Comparison of ENCODE assay signal across 8 cellular contexts in the genomic region with DNA sequence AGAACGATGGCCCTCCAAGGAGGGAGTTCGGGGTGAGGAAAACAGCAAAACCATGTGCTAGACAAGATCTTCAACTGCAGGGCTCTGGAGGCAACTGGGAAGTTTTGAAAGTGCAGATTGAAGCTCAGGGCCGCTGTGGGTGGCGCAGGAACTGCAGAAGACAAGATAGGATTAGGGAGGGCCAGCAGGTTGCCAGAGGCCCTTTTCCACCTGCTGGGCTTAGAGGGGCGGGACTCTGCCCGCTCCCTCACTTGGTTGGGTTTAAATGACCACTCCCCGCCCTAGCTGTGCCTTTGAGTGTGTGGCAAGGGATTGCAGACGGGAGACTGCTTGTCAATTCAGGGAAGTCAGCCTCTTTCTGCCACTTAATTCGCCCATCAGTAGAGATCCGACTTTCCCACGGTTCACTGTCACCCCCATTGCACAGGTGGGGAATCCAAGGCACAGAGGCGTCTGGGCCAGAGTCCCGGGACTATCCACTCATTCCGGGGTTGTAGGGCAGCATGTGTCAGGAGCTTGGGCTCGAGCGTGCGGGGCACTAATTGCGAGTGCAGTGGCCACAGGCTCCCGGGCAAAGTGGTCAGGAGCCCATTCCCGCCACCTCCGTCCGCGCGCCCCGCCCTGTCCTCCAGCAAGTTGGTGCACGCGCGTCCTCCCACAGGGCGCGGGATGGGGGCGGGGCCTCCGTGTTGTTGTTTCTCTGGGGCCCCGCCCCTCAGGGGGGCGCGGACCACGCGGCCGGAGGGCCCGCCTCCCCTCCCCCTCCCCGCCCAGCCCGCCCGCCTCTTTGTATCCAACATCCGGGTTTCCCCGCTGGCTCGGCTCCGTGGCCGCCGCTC. TPM values are rescaled to one million over a fixed set of nuclear protein-coding genes. Genes with fewer than 3 reads are reported as not detected.
DNase-seq lines count a peak whose midpoint lies in the region; ATAC-seq and TF ChIP-seq lines count a peak whose summit lies in the region.

A gene (plus strand): TSS at position 816 of the 839 bp plus-strand sequence. CDS start 433 bp downstream, outside the sequence.

- 1% methylated on average over 45 to 47 of the region's 48 CpGs for WGBS in ectodermal cell, 2 experiments

- peak within 1 kb of the TSS; percentile 83 for H3K27ac Mint-ChIP-seq in activated CD8-positive, alpha-beta T cell treated with anti-CD3 and anti-CD28 coated beads, Interleukin-2, amount 10 ng/mL, durations not matched to agents 7 days and 5 days

- no peaks in the 10 kb centered on the region for H3K27me3 Mint-ChIP-seq in activated CD8-positive, alpha-beta T cell treated with anti-CD3 and anti-CD28 coated beads, Interleukin-2, amount 10 ng/mL, durations not matched to agents 7 days and 5 days (ENCODE audit: low read depth)

- POLR2A ChIA-PET in activated CD8-positive, alpha-beta T cell treated with anti-CD3 and anti-CD28 coated beads, Interleukin-2, amount 10 ng/mL, durations not matched to agents 7 days and 5 days (lab: Charles Lee), result interaction anchor here (1.0 kb wide), 1 partner anchor 107 kb away, joined by 3 read pairs; a partner anchor contains a TSS

- H3K4me1 ChIP-seq in ectodermal cell (ENCODE audit: control insufficient read depth, insufficient read depth, low read length) (peaks cover 10% of the 10 kb centered on the region), lower lobe of right lung (peaks cover 28% of the 10 kb centered on the region)

- TF ChIP-seq CTCF in lower lobe of right lung (IDR thresholded peaks at IDR 0.05), result no peak

- H3K27ac ChIP-seq in ectodermal cell (ENCODE audit: insufficient read depth, low read depth, low read length, poor library complexity, severe bottlenecking), result peak within 1 kb of the TSS; percentile 95
- peak within 1 kb of the TSS; percentile 89 for H3K27ac ChIP-seq in lower lobe of right lung

- H3K9me3 Mint-ChIP-seq in activated CD8-positive, alpha-beta T cell treated with anti-CD3 and anti-CD28 coated beads, Interleukin-2, amount 10 ng/mL, durations not matched to agents 7 days and 5 days (ENCODE audit: insufficient read depth), result no peaks in the 10 kb centered on the region

- intact Hi-C loops in lower lobe of right lung (cut with DNase I), result no loop called here

- CTCF ChIA-PET in activated CD8-positive, alpha-beta T cell treated with anti-CD3 and anti-CD28 coated beads, Interleukin-2, amount 10 ng/mL, durations not matched to agents 7 days and 5 days (lab: Charles Lee), result interaction anchor here (2.2 kb wide), 1 partner anchor 107 kb away, joined by 7 read pairs; a partner anchor contains a TSS

- peaks cover 2% of the 10 kb centered on the region for H3K36me3 Mint-ChIP-seq in activated CD8-positive, alpha-beta T cell treated with anti-CD3 and anti-CD28 coated beads, Interleukin-2, amount 10 ng/mL, durations not matched to agents 7 days and 5 days (ENCODE audit: low read depth)

- peak; percentile 33 for DNase-seq in NCI-H2107 (lab: John Stamatoyannopoulos, UW)
- DNase-seq in NCI-H2107 treated with DMSO at 0.1 percent for 48 hours (lab: John Stamatoyannopoulos, UW; ENCODE audit: unreplicated experiment), result no peak
- peak; percentile 38 for DNase-seq in NCI-H748 treated with DMSO at 0.1 percent for 48 hours (lab: John Stamatoyannopoulos, UW)
- DNase-seq in activated CD8-positive, alpha-beta T cell treated with anti-CD3 and anti-CD28 coated beads, Interleukin-2, amount 10 ng/mL, durations not matched to agents 7 days and 5 days, result peak; percentile 81
- peak; percentile 94 for DNase-seq in lower lobe of right lung
- DNase-seq in stimulated activated CD4-positive, alpha-beta T cell treated with anti-CD3 and anti-CD28 coated beads, Interleukin-4, amount 100 ng/mL, for 48 hours (ENCODE audit: low read depth in 2 of 2), result peak; percentile 55 to 67

- H3K27me3 ChIP-seq in ectodermal cell (ENCODE audit: control insufficient read depth, insufficient read depth, low read length, poor library complexity, severe bottlenecking), result no peaks in the 10 kb centered on the region
- no peaks in the 10 kb centered on the region for H3K27me3 ChIP-seq in lower lobe of right lung (ENCODE audit: low read depth)

- H3K4me3 ChIP-seq in ectodermal cell (ENCODE audit: insufficient read depth, low read depth, low read length) (peak within 1 kb of the TSS; percentile 94), lower lobe of right lung (peak within 1 kb of the TSS; percentile 93)

- H3K36me3 ChIP-seq in ectodermal cell (ENCODE audit: control insufficient read depth, insufficient read depth, low read length) (no peaks in the 10 kb centered on the region), lower lobe of right lung (no peaks in the 10 kb centered on the region)

- H3K9me3 ChIP-seq in ectodermal cell (ENCODE audit: control insufficient read depth, low read length) (no peaks in the 10 kb centered on the region), lower lobe of right lung (no peaks in the 10 kb centered on the region)

- ATAC-seq in HG03442 (IDR thresholded peaks at IDR 0.05; ENCODE audit: unreplicated experiment), result peak; percentile 64
- ATAC-seq in activated CD8-positive, alpha-beta T cell treated with anti-CD3 and anti-CD28 coated beads, Interleukin-2, amount 10 ng/mL, durations not matched to agents 7 days and 5 days, result peak; percentile 63
- peak; percentile 85 to 92 for ATAC-seq in lower lobe of right lung

- H3K4me3 Mint-ChIP-seq in activated CD8-positive, alpha-beta T cell treated with anti-CD3 and anti-CD28 coated beads, Interleukin-2, amount 10 ng/mL, durations not matched to agents 7 days and 5 days, result peak within 1 kb of the TSS; percentile 96

- H3K4me1 Mint-ChIP-seq in activated CD8-positive, alpha-beta T cell treated with anti-CD3 and anti-CD28 coated beads, Interleukin-2, amount 10 ng/mL, durations not matched to agents 7 days and 5 days (ENCODE audit: low read depth), result peaks cover 16% of the 10 kb centered on the region

RNA-seq across cellular contexts. Expression of the gene that starts here (rescaled TPM):
- total RNA-seq in activated CD8-positive, alpha-beta T cell treated with anti-CD3 and anti-CD28 coated beads, Interleukin-2, amount 10 ng/mL, durations not matched to agents 7 days and 5 days, result 1 to 10 TPM; 4.5 to 4.7 TPM
- 46.7 TPM for polyA plus RNA-seq in ectodermal cell (2013, experiment 1 of 4)
- polyA plus RNA-seq in ectodermal cell (2013, experiment 2 of 4), result 59.8 TPM
- 36.3 TPM for polyA plus RNA-seq in ectodermal cell (2013, experiment 3 of 4)
- polyA plus RNA-seq in ectodermal cell (2013, experiment 4 of 4), result 43.5 TPM
- 8.2 TPM for total RNA-seq in lower lobe of right lung
